16 cellular contexts compared by ENCODE assay signal in the genomic region with DNA sequence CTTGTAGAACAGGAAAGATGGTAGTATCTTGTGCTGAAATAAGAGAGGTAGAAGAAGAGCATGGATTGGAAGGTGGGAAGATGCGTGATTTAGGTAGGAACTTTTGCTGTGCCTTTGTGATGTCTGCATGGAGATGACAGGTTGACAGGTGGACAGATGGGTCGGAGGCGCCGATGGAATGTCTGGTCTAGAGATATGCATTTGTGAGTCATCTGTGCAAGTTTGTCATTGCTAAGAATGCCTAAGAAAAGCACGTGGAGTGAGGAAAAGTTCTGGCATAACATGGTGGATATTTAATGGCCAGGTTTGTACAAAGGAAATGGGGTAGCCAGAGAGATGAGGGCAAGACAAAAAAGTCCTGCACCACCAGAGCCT.
DNase-seq lines count a peak whose midpoint lies in the region; ATAC-seq and TF ChIP-seq lines count a peak whose summit lies in the region.
"Had no signal": no experiment of that assay in that cellular context is flagged by ENCODE, and none has a peak within 500 bp of the region (broad histone marks: within the 10 kb centered on the region; RNA-seq: fewer than 3 reads in every experiment).

No MANE protein-coding gene starts in this region.

- peaks cover 6 to 12% of the 10 kb centered on the region in 2 donors for H3K4me1 Mint-ChIP-seq in stimulated activated naive B cell treated with anti-CD40 and anti-IgM and Interleukin-4, amounts not matched to agents 10 μg/mL and 1 μg/mL and 100 μg/mL, for 72 hours

- H4K20me1 ChIP-seq in hepatocyte (ENCODE audit: insufficient read depth, poor library complexity, severe bottlenecking) = no peaks in the 10 kb centered on the region

- DNase-seq in NCI-H226 (peak; percentile 36), astrocyte of the hippocampus (ENCODE audit: low read depth, low spot score) (peak; percentile 29), hepatocyte (ENCODE audit: low spot score) (peak; percentile 15), tibial nerve (ENCODE audit: low spot score in 2 of 2) (no peak), posterior cingulate gyrus (no peak)
- DNase-seq in stimulated activated naive B cell treated with anti-CD40 and anti-IgM and Interleukin-4, amounts not matched to agents 10 μg/mL and 1 μg/mL and 100 μg/mL, for 72 hours = no peak
- DNase-seq: BE2C; CD8-positive, alpha-beta T cell; HFFc6; NCI-H146; NCI-H2107; PC-3; Right ventricle myocardium superior had no signal

- TF ChIP-seq EP300 in tibial nerve (IDR thresholded peaks at IDR 0.05) = no peak

- H3K9me3 Mint-ChIP-seq in stimulated activated naive B cell treated with anti-CD40 and anti-IgM and Interleukin-4, amounts not matched to agents 10 μg/mL and 1 μg/mL and 100 μg/mL, for 72 hours = no peaks in the 10 kb centered on the region
- H3K9me3 Mint-ChIP-seq: CD8-positive, alpha-beta T cell; HFFc6; IgD-negative memory B cell had no signal

- peaks cover 6% of the 10 kb centered on the region for H3K4me1 ChIP-seq in hepatocyte (ENCODE audit: insufficient read depth)
- peaks cover 0 to 53% (median 18%) of the 10 kb centered on the region in 4 donors for H3K4me1 ChIP-seq in tibial nerve
- H3K4me1 ChIP-seq: BE2C had no signal

- H3K36me3 Mint-ChIP-seq in stimulated activated naive B cell treated with anti-CD40 and anti-IgM and Interleukin-4, amounts not matched to agents 10 μg/mL and 1 μg/mL and 100 μg/mL, for 72 hours = no peaks in the 10 kb centered on the region
- H3K36me3 Mint-ChIP-seq: CD8-positive, alpha-beta T cell had no signal

- H3K4me3 ChIP-seq in hepatocyte (no peak overlapping the region), tibial nerve (no peak overlapping the region)

- no peak for TF ChIP-seq POLR2A in tibial nerve (IDR thresholded peaks at IDR 0.05)

- H3K36me3 ChIP-seq in hepatocyte (replicated peaks; ENCODE audit: insufficient read depth, low read depth) (no peaks in the 10 kb centered on the region), tibial nerve (no peaks in the 10 kb centered on the region)
- H3K36me3 ChIP-seq: BE2C had no signal

- no peak for ATAC-seq in stimulated activated naive B cell treated with anti-CD40 and anti-IgM and Interleukin-4, amounts not matched to agents 10 μg/mL and 1 μg/mL and 100 μg/mL, for 72 hours (replicated peaks)
- ATAC-seq in HG03521 (IDR thresholded peaks at IDR 0.05; ENCODE audit: unreplicated experiment) = no peak
- ATAC-seq: CD8-positive, alpha-beta T cell; PC-3; SK-N-SH treated with all-trans-retinoic acid at 6 μM for 48 hours had no signal

- H3K9me2 ChIP-seq in hepatocyte (replicated peaks; ENCODE audit: insufficient read depth) = no peaks in the 10 kb centered on the region

- intact Hi-C loops in posterior cingulate gyrus (cut with DNase I) = loop anchor here (10.0 kb wide), 1 partner anchor 123 kb away; no protein-coding TSS in a partner anchor

- H3K4me3 Mint-ChIP-seq in stimulated activated naive B cell treated with anti-CD40 and anti-IgM and Interleukin-4, amounts not matched to agents 10 μg/mL and 1 μg/mL and 100 μg/mL, for 72 hours = no peak overlapping the region
- H3K4me3 Mint-ChIP-seq: CD8-positive, alpha-beta T cell; HFFc6; IgD-negative memory B cell had no signal

- H3K27me3 Mint-ChIP-seq in stimulated activated naive B cell treated with anti-CD40 and anti-IgM and Interleukin-4, amounts not matched to agents 10 μg/mL and 1 μg/mL and 100 μg/mL, for 72 hours = peaks cover 10 to 12% of the 10 kb centered on the region in 2 donors

- H3K27me3 ChIP-seq in hepatocyte (no peaks in the 10 kb centered on the region), tibial nerve (no peaks in the 10 kb centered on the region)
- H3K27me3 ChIP-seq: BE2C had no signal

- no peak overlapping the region for H3K27ac Mint-ChIP-seq in stimulated activated naive B cell treated with anti-CD40 and anti-IgM and Interleukin-4, amounts not matched to agents 10 μg/mL and 1 μg/mL and 100 μg/mL, for 72 hours
- H3K27ac Mint-ChIP-seq: CD8-positive, alpha-beta T cell; HFFc6; IgD-negative memory B cell had no signal

- H3K4me2 ChIP-seq in hepatocyte = no peak overlapping the region

- 72% methylated on average over 5 of the region's 5 CpGs for WGBS in hepatocyte (ENCODE audit: low lambda C conversion rate, missing lambda C conversion rate)
- 91 to 98% methylated on average over 5 of the region's 5 CpGs for WGBS in tibial nerve, 2 donors

- H2AFZ ChIP-seq in hepatocyte = no peak overlapping the region

- H3K79me2 ChIP-seq in hepatocyte = no peaks in the 10 kb centered on the region

- H3K9me3 ChIP-seq in hepatocyte (ENCODE audit: low read depth) (no peaks in the 10 kb centered on the region), tibial nerve (no peaks in the 10 kb centered on the region)
- H3K9me3 ChIP-seq: BE2C had no signal

- H3K27ac ChIP-seq in hepatocyte (no peak overlapping the region), tibial nerve (peak overlapping the region in 3 of 4 donors; percentile 79 to 97 (median 95))

- TF ChIP-seq CTCF in hepatocyte (IDR thresholded peaks at IDR 0.05; ENCODE audit: poor library complexity) = no peak
- TF ChIP-seq CTCF in tibial nerve (IDR thresholded peaks at IDR 0.05) = no peak

Comparison
In these comparisons a context has a peak if more than half of its experiments do, and no peak if none do; other contexts are left out.
1. DNase-seq: peak in NCI-H226 (single experiment), astrocyte of the hippocampus (single experiment) and hepatocyte (single experiment); none in tibial nerve (0 of 2), posterior cingulate gyrus (0 of 10) and stimulated activated naive B cell treated with anti-CD40 and anti-IgM and Interleukin-4, amounts not matched to agents 10 μg/mL and 1 μg/mL and 100 μg/mL, for 72 hours (single experiment).